Comparison of ENCODE assay signal across 1 cellular context in genomic region chr9:136135326-136136126, GRCh38.
TF ChIP-seq lines count a peak whose summit lies in the region.

No MANE protein-coding gene starts in this region.

TF ChIP-seq in HepG2, 621 proteins besides CTCF, POLR2A, EP300 and RAD21:
- TF ChIP-seq ZFX (CRISPR knock-in tag; IDR thresholded peaks at IDR 0.05; ENCODE audit: low read depth) = 0 out of 2 replicates have a peak, but pooled peaks have one; percentile 16
- TF ChIP-seq ZNF441 (CRISPR knock-in tag; IDR thresholded peaks at IDR 0.05; ENCODE audit: borderline replicate concordance) = no peak
- no peak for TF ChIP-seq ZBTB43 (CRISPR knock-in tag; conservative IDR thresholded peaks at IDR 0.05)
- TF ChIP-seq ZNF850 (CRISPR knock-in tag; conservative IDR thresholded peaks at IDR 0.05) = no peak
- TF ChIP-seq GABPB1 (CRISPR knock-in tag; IDR thresholded peaks at IDR 0.05) = peak; percentile 71
- TF ChIP-seq ZMYM4 (CRISPR knock-in tag; IDR thresholded peaks at IDR 0.05) = no peak
